Comparison of ENCODE assay signal across 1 cellular context in the genomic region with DNA sequence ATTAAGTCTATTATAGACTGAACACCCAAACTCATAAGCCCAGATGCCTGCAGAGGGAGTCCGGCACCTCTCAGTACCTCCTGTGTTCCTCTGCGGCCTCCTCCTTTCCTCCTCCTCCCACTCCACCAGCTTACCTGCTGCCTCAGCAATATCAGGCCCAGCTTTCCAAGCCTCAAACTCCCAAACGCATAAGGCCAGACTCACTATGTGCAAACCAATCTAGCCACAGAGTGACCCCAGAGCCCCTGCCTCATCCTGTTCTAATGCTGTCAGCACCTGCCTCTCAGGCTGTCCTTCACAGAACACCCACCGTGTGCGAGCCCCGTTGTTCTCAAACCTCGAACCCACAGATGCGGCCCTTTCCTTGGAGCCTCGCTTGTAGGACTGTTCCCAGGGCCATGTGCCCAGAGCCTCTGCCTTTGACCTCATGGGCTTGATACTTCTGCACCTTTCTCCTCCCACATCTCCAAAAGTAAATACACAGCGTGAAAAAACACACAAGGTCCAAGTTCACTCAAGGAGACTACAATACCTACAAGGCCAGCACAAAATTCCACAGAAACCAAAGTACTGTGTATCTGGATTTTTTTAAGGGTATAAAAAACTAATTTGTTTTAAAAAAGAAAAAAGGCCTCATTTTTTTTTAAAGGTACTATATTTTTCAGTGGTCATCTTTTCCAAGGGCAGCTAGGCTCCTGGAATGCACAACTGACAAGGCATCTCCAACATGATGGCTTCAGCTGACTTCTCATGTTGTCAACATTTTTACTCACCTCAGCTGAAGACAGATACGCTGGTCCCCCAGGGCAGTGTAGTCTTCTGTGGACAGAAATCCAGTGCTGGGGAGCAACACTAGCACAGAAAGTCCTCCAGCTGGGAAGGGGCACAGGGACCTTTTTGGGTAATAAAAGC.
TF ChIP-seq lines count a peak whose summit lies in the region.

No MANE protein-coding gene starts in this region.

TF ChIP-seq in HepG2, 621 proteins besides CTCF, POLR2A, EP300 and RAD21 (continued from another document and continues in another):
- TF ChIP-seq, protein P1, sequence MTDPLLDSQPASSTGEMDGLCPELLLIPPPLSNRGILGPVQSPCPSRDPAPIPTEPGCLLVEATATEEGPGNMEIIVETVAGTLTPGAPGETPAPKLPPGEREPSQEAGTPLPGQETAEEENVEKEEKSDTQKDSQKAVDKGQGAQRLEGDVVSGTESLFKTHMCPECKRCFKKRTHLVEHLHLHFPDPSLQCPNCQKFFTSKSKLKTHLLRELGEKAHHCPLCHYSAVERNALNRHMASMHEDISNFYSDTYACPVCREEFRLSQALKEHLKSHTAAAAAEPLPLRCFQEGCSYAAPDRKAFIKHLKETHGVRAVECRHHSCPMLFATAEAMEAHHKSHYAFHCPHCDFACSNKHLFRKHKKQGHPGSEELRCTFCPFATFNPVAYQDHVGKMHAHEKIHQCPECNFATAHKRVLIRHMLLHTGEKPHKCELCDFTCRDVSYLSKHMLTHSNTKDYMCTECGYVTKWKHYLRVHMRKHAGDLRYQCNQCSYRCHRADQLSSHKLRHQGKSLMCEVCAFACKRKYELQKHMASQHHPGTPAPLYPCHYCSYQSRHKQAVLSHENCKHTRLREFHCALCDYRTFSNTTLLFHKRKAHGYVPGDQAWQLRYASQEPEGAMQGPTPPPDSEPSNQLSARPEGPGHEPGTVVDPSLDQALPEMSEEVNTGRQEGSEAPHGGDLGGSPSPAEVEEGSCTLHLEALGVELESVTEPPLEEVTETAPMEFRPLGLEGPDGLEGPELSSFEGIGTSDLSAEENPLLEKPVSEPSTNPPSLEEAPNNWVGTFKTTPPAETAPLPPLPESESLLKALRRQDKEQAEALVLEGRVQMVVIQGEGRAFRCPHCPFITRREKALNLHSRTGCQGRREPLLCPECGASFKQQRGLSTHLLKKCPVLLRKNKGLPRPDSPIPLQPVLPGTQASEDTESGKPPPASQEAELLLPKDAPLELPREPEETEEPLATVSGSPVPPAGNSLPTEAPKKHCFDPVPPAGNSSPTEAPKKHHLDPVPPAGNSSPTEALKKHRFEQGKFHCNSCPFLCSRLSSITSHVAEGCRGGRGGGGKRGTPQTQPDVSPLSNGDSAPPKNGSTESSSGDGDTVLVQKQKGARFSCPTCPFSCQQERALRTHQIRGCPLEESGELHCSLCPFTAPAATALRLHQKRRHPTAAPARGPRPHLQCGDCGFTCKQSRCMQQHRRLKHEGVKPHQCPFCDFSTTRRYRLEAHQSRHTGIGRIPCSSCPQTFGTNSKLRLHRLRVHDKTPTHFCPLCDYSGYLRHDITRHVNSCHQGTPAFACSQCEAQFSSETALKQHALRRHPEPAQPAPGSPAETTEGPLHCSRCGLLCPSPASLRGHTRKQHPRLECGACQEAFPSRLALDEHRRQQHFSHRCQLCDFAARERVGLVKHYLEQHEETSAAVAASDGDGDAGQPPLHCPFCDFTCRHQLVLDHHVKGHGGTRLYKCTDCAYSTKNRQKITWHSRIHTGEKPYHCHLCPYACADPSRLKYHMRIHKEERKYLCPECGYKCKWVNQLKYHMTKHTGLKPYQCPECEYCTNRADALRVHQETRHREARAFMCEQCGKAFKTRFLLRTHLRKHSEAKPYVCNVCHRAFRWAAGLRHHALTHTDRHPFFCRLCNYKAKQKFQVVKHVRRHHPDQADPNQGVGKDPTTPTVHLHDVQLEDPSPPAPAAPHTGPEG (CRISPR knock-in tag; IDR thresholded peaks at IDR 0.05), result peak; percentile 85; the same call in 1 of the 2 replicates
- peak; percentile 96 for TF ChIP-seq PPARG (CRISPR knock-in tag; conservative IDR thresholded peaks at IDR 0.05)
- peak; percentile 86; the same call in 1 of the 2 replicates for TF ChIP-seq ZFP36L1 (CRISPR knock-in tag; IDR thresholded peaks at IDR 0.05)
- no peak for TF ChIP-seq RBM39 (IDR thresholded peaks at IDR 0.05; ENCODE audit: low read depth, low read length, poor library complexity, severe bottlenecking)
- TF ChIP-seq ZNF773 (CRISPR knock-in tag; IDR thresholded peaks at IDR 0.05; ENCODE audit: borderline replicate concordance), result peak; percentile 81; the same call in 1 of the 2 replicates
- peak; percentile 99 for TF ChIP-seq NFKB2 (CRISPR knock-in tag; IDR thresholded peaks at IDR 0.05; ENCODE audit: borderline replicate concordance)
- peak; percentile 93 for TF ChIP-seq ZNF772 (CRISPR knock-in tag; IDR thresholded peaks at IDR 0.05)
- TF ChIP-seq ELF1 (CRISPR knock-in tag; IDR thresholded peaks at IDR 0.05), result peak; percentile 38; the same call in 1 of the 2 replicates
- TF ChIP-seq ZBTB7A (CRISPR knock-in tag; IDR thresholded peaks at IDR 0.05), result peak; percentile 93
- peak; percentile 46 for TF ChIP-seq NFYC (CRISPR knock-in tag; IDR thresholded peaks at IDR 0.05)
- TF ChIP-seq ZSCAN30 (CRISPR knock-in tag; IDR thresholded peaks at IDR 0.05), result no peak
- TF ChIP-seq ZNF232 (CRISPR knock-in tag; IDR thresholded peaks at IDR 0.05; ENCODE audit: borderline replicate concordance), result peak; percentile 96
- TF ChIP-seq SIX4 (CRISPR knock-in tag; IDR thresholded peaks at IDR 0.05), result peak; percentile 41; the same call in 1 of the 2 replicates
- peak; percentile 28; the same call in 1 of the 2 replicates for TF ChIP-seq ZNF841 (CRISPR knock-in tag; IDR thresholded peaks at IDR 0.05; ENCODE audit: borderline replicate concordance)
- peak; percentile 74; the same call in 1 of the 2 replicates for TF ChIP-seq ZNF225 (CRISPR knock-in tag; IDR thresholded peaks at IDR 0.05)
- no peak for TF ChIP-seq GRHL1 (CRISPR knock-in tag; conservative IDR thresholded peaks at IDR 0.05)
- peak; percentile 39; the same call in 1 of the 2 replicates for TF ChIP-seq TOPORS (CRISPR knock-in tag; IDR thresholded peaks at IDR 0.05)
- peak; percentile 91 for TF ChIP-seq RCOR2 (CRISPR knock-in tag; IDR thresholded peaks at IDR 0.05)
- TF ChIP-seq ZNF672 (CRISPR knock-in tag; IDR thresholded peaks at IDR 0.05), result no peak
- no peak for TF ChIP-seq CREB1 (IDR thresholded peaks at IDR 0.05)
- peak; percentile 58; the same call in 1 of the 2 replicates for TF ChIP-seq CREB1 (CRISPR knock-in tag; IDR thresholded peaks at IDR 0.05)
- peak; percentile 96 for TF ChIP-seq ZNF331 (CRISPR knock-in tag; IDR thresholded peaks at IDR 0.05)
- TF ChIP-seq ZNF441 (CRISPR knock-in tag; IDR thresholded peaks at IDR 0.05; ENCODE audit: borderline replicate concordance), result peak; percentile 89
- no peak for TF ChIP-seq DDIT3 (CRISPR knock-in tag; IDR thresholded peaks at IDR 0.05)
- TF ChIP-seq, protein P2, sequence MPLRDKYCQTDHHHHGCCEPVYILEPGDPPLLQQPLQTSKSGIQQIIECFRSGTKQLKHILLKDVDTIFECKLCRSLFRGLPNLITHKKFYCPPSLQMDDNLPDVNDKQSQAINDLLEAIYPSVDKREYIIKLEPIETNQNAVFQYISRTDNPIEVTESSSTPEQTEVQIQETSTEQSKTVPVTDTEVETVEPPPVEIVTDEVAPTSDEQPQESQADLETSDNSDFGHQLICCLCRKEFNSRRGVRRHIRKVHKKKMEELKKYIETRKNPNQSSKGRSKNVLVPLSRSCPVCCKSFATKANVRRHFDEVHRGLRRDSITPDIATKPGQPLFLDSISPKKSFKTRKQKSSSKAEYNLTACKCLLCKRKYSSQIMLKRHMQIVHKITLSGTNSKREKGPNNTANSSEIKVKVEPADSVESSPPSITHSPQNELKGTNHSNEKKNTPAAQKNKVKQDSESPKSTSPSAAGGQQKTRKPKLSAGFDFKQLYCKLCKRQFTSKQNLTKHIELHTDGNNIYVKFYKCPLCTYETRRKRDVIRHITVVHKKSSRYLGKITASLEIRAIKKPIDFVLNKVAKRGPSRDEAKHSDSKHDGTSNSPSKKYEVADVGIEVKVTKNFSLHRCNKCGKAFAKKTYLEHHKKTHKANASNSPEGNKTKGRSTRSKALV (CRISPR knock-in tag; IDR thresholded peaks at IDR 0.05), result peak; percentile 94
- 0 out of 2 replicates have a peak, but pooled peaks have one; percentile 48 for TF ChIP-seq FUBP1 (CRISPR knock-in tag; IDR thresholded peaks at IDR 0.05; ENCODE audit: borderline replicate concordance)
- no peak for TF ChIP-seq PAF1 (CRISPR knock-in tag; IDR thresholded peaks at IDR 0.05)
- TF ChIP-seq, protein P3, sequence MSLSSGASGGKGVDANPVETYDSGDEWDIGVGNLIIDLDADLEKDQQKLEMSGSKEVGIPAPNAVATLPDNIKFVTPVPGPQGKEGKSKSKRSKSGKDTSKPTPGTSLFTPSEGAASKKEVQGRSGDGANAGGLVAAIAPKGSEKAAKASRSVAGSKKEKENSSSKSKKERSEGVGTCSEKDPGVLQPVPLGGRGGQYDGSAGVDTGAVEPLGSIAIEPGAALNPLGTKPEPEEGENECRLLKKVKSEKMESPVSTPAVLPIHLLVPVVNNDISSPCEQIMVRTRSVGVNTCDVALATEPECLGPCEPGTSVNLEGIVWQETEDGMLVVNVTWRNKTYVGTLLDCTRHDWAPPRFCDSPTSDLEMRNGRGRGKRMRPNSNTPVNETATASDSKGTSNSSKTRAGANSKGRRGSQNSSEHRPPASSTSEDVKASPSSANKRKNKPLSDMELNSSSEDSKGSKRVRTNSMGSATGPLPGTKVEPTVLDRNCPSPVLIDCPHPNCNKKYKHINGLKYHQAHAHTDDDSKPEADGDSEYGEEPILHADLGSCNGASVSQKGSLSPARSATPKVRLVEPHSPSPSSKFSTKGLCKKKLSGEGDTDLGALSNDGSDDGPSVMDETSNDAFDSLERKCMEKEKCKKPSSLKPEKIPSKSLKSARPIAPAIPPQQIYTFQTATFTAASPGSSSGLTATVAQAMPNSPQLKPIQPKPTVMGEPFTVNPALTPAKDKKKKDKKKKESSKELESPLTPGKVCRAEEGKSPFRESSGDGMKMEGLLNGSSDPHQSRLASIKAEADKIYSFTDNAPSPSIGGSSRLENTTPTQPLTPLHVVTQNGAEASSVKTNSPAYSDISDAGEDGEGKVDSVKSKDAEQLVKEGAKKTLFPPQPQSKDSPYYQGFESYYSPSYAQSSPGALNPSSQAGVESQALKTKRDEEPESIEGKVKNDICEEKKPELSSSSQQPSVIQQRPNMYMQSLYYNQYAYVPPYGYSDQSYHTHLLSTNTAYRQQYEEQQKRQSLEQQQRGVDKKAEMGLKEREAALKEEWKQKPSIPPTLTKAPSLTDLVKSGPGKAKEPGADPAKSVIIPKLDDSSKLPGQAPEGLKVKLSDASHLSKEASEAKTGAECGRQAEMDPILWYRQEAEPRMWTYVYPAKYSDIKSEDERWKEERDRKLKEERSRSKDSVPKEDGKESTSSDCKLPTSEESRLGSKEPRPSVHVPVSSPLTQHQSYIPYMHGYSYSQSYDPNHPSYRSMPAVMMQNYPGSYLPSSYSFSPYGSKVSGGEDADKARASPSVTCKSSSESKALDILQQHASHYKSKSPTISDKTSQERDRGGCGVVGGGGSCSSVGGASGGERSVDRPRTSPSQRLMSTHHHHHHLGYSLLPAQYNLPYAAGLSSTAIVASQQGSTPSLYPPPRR (CRISPR knock-in tag; IDR thresholded peaks at IDR 0.05; ENCODE audit: borderline replicate concordance), result peak; percentile 95
- peak; percentile 86 to 90 for TF ChIP-seq NR2F1 (CRISPR knock-in tag; IDR thresholded peaks at IDR 0.05)
- no peak for TF ChIP-seq ZNF678 (CRISPR knock-in tag; IDR thresholded peaks at IDR 0.05)
- no peak for TF ChIP-seq ADNP (CRISPR knock-in tag; IDR thresholded peaks at IDR 0.05)
- no peak for TF ChIP-seq SRSF4 (IDR thresholded peaks at IDR 0.05; ENCODE audit: low read depth, low read length, poor library complexity, severe bottlenecking)
- TF ChIP-seq, protein P4, sequence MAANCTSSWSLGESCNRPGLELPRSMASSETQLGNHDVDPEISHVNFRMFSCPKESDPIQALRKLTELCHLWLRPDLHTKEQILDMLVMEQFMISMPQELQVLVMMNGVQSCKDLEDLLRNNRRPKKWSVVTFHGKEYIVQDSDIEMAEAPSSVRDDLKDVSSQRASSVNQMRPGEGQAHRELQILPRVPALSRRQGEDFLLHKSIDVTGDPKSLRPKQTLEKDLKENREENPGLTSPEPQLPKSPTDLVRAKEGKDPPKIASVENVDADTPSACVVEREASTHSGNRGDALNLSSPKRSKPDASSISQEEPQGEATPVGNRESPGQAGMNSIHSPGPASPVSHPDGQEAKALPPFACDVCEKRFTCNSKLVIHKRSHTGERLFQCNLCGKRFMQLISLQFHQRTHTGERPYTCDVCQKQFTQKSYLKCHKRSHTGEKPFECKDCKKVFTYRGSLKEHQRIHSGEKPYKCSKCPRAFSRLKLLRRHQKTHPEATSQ (CRISPR knock-in tag; IDR thresholded peaks at IDR 0.05; ENCODE audit: borderline replicate concordance), result peak; percentile 66; the same call in 1 of the 2 replicates
